Comparison of ENCODE assay signal across 8 cellular contexts in the genomic region with DNA sequence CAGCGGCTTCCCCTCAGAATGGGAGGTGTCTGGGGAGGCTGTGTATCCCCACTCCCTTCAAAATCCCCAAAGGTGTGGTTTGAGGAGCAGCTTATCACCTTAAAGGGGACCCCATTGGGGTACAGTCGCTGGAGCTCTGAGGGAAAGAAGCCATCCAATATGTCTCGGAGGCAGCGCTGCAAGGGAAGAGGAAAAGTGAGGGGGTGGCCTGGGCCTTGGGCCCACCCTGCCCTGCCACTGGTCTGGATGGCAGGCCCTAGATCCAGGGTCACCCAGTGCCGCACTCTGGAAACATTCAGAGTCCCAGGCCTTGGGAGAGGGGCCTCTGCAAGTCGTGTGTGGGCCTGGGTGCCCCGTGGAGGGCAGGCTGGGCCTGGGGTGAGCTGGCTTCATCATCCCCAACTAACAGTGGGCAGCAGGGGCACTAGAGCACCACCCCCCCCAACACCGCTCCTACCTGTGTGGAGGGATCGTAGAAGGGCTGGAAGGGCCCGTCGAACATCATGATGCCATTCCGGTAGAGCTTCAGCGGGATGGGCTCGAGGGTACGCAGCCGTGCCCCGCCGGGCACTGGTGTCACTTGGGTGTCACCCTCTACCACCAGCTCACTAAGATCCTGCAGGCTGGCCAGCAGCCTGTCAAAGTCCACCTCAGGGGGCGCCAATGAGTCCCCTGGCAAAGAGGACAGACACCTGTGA. TPM values are rescaled to one million over a fixed set of nuclear protein-coding genes. Genes with fewer than 3 reads are reported as not detected.
DNase-seq lines count a peak whose midpoint lies in the region; ATAC-seq and TF ChIP-seq lines count a peak whose summit lies in the region.

No MANE protein-coding gene starts in this region.

- ATAC-seq in GM21717 (IDR thresholded peaks at IDR 0.05; ENCODE audit: unreplicated experiment), result no peak
- no peak for ATAC-seq in activated CD4-positive, CD25-positive, alpha-beta regulatory T cell treated with anti-CD3 and anti-CD28 coated beads, Interleukin-2, amount 50 U/mL, for 24 hours

- H3K27me3 Mint-ChIP-seq in endodermal cell (ENCODE audit: insufficient read depth) (no peaks in the 10 kb centered on the region), progenitor cell of endocrine pancreas (no peaks in the 10 kb centered on the region)

- H3K9ac ChIP-seq in endodermal cell (ENCODE audit: extremely low read depth, low read length, poor library complexity, severe bottlenecking), result no peak overlapping the region

- H3K4me1 Mint-ChIP-seq in endodermal cell (peaks cover 25% of the 10 kb centered on the region), progenitor cell of endocrine pancreas (ENCODE audit: low read depth) (peaks cover 9% of the 10 kb centered on the region)

- no peaks in the 10 kb centered on the region for H3K27me3 ChIP-seq in endodermal cell (ENCODE audit: control insufficient read depth, insufficient read depth, low read length, poor library complexity, severe bottlenecking)

- no peak overlapping the region for H3K27ac ChIP-seq in endodermal cell (ENCODE audit: low read depth, low read length)

- H3K36me3 Mint-ChIP-seq in endodermal cell (ENCODE audit: low read depth), result peaks cover 6% of the 10 kb centered on the region
- peaks cover 3% of the 10 kb centered on the region for H3K36me3 Mint-ChIP-seq in progenitor cell of endocrine pancreas (ENCODE audit: insufficient read depth)

- peaks cover 11% of the 10 kb centered on the region for H3K4me1 ChIP-seq in endodermal cell (ENCODE audit: control insufficient read depth, insufficient read depth, low read length)

- no peaks in the 10 kb centered on the region for H3K9me3 ChIP-seq in endodermal cell (ENCODE audit: control insufficient read depth, low read length)

- H3K9me3 Mint-ChIP-seq in endodermal cell, result no peaks in the 10 kb centered on the region
- no peaks in the 10 kb centered on the region for H3K9me3 Mint-ChIP-seq in progenitor cell of endocrine pancreas (ENCODE audit: low read depth)

- H3K27ac Mint-ChIP-seq in endodermal cell (no peak overlapping the region), progenitor cell of endocrine pancreas (no peak overlapping the region)

- H3K4me3 Mint-ChIP-seq in endodermal cell (no peak overlapping the region), progenitor cell of endocrine pancreas (ENCODE audit: low read depth) (no peak overlapping the region)

- no peak overlapping the region for H3K4me3 ChIP-seq in endodermal cell (ENCODE audit: low read length)

- DNase-seq in stimulated activated CD4-positive, alpha-beta T cell treated with anti-CD3 and anti-CD28 coated beads, Interleukin-15, amount 100 ng/mL, for 24 hours, result peak; percentile 72
- no peak for DNase-seq in stimulated activated CD4-positive, alpha-beta T cell treated with anti-CD3 and anti-CD28 coated beads, Interleukin-12 subunit alpha, Interleukin-12 subunit beta, amount 100 ng/mL, for 4 hours
- DNase-seq in SK-N-DZ (ENCODE audit: low spot score), result peak; percentile 16
- DNase-seq in endodermal cell, result peak; percentile 96
- DNase-seq in progenitor cell of endocrine pancreas (ENCODE audit: low spot score, unreplicated experiment), result peak; percentile 38
- DNase-seq in LoVo (ENCODE audit: low spot score), result no peak

- WGBS in endodermal cell (ENCODE audit: insufficient coverage in 1 of 2, insufficient read length in 1 of 2), 2 experiments, result 79 to 86% methylated on average over 13 to 19 of the region's 19 CpGs

- TF ChIP-seq CTCF in endodermal cell (conservative IDR thresholded peaks at IDR 0.05), result peak; percentile 87
- peak; percentile 57 for TF ChIP-seq CTCF in progenitor cell of endocrine pancreas (IDR thresholded peaks at IDR 0.05; ENCODE audit: unreplicated experiment)

- peaks cover 11% of the 10 kb centered on the region for H3K36me3 ChIP-seq in endodermal cell (ENCODE audit: control insufficient read depth, insufficient read depth, low read length)

RNA-seq across cellular contexts. Expression of gene SH3BGRL3, which starts 5.6 kb away (rescaled TPM):
- polyA plus RNA-seq in SK-N-DZ (2014; cell fraction: cytosol; rRNA removed), result 9.1 and 15.6 TPM in 2 replicates
- 4.0 and 8.9 TPM in 2 replicates for polyA plus RNA-seq in SK-N-DZ (2014; cell fraction: nucleus; rRNA removed)
- total RNA-seq in endodermal cell, result 100 to 1,000 TPM; 119 to 132 TPM
- polyA plus RNA-seq in endodermal cell (2013, experiment 1 of 2), result 187 TPM
- 194 TPM for polyA plus RNA-seq in endodermal cell (2013, experiment 2 of 2)
- 63.8 and 66.6 TPM in 2 replicates for total RNA-seq in progenitor cell of endocrine pancreas

RNA-seq across cellular contexts. Expression of gene UBXN11, which starts 20.9 kb away (rescaled TPM):
- polyA plus RNA-seq in SK-N-DZ (2014; cell fraction: cytosol; rRNA removed), result 4.8 and 5.1 TPM in 2 replicates
- polyA plus RNA-seq in SK-N-DZ (2014; cell fraction: nucleus; rRNA removed), result 52.0 and 62.5 TPM in 2 replicates
- total RNA-seq in endodermal cell (10 to 100 TPM; 24.3 to 30.3 TPM), progenitor cell of endocrine pancreas (47.8 and 48.9 TPM in 2 replicates)
- 18.5 TPM for polyA plus RNA-seq in endodermal cell (2013, experiment 1 of 2)
- polyA plus RNA-seq in endodermal cell (2013, experiment 2 of 2), result 19.1 TPM

RNA-seq across cellular contexts. Expression of gene CD52, which starts 32.2 kb away (rescaled TPM):
- polyA plus RNA-seq in SK-N-DZ (2014; cell fraction: cytosol; rRNA removed), result not detected in 2 replicates
- polyA plus RNA-seq in SK-N-DZ (2014; cell fraction: nucleus; rRNA removed), result not detected in 2 replicates
- total RNA-seq in endodermal cell (1 to 10 TPM; 3.7 to 4.4 TPM), progenitor cell of endocrine pancreas (0.89 and 1.8 TPM in 2 replicates)
- 0.82 TPM for polyA plus RNA-seq in endodermal cell (2013, experiment 1 of 2)
- polyA plus RNA-seq in endodermal cell (2013, experiment 2 of 2), result not detected

RNA-seq across cellular contexts. Expression of gene CEP85, which starts 51.5 kb away (rescaled TPM):
- 34.0 and 39.5 TPM in 2 replicates for polyA plus RNA-seq in SK-N-DZ (2014; cell fraction: cytosol; rRNA removed)
- polyA plus RNA-seq in SK-N-DZ (2014; cell fraction: nucleus; rRNA removed), result 75.2 and 82.4 TPM in 2 replicates
- total RNA-seq in endodermal cell (10 to 100 TPM; 25.6 to 43.6 TPM), progenitor cell of endocrine pancreas (20.8 and 21.3 TPM in 2 replicates)
- 35.5 TPM for polyA plus RNA-seq in endodermal cell (2013, experiment 1 of 2)
- 29.0 TPM for polyA plus RNA-seq in endodermal cell (2013, experiment 2 of 2)

Comparison
In these comparisons a context has a peak if more than half of its experiments do, and no peak if none do; other contexts are left out.
1. DNase-seq: peak in stimulated activated CD4-positive, alpha-beta T cell treated with anti-CD3 and anti-CD28 coated beads, Interleukin-15, amount 100 ng/mL, for 24 hours (single experiment), SK-N-DZ (single experiment), endodermal cell (single experiment) and progenitor cell of endocrine pancreas (single experiment); none in stimulated activated CD4-positive, alpha-beta T cell treated with anti-CD3 and anti-CD28 coated beads, Interleukin-12 subunit alpha, Interleukin-12 subunit beta, amount 100 ng/mL, for 4 hours (single experiment) and LoVo (single experiment).